Comparison of ENCODE assay signal across 13 cellular contexts in genomic region chr1:203508463-203508862, GRCh38. TPM values are rescaled to one million over a fixed set of nuclear protein-coding genes. Genes with fewer than 3 reads are reported as not detected.
A peak's percentile ranks its signal among the peaks of the same experiment; 100 is the strongest.
DNase-seq lines count a peak whose midpoint lies in the region; ATAC-seq and TF ChIP-seq lines count a peak whose summit lies in the region.
"Had no signal": no experiment of that assay in that cellular context is flagged by ENCODE, and none has a peak within 500 bp of the region (broad histone marks: within the 10 kb centered on the region; RNA-seq: fewer than 3 reads in every experiment).

No MANE protein-coding gene starts in this region.

- peaks cover 16 to 65% (median 39%) of the 10 kb centered on the region in 3 donors for H3K4me1 ChIP-seq in esophagus squamous epithelium
- H3K4me1 ChIP-seq: right lobe of liver had no signal

- no peak for DNase-seq in WTC11 (ENCODE audit: low spot score)
- DNase-seq in esophagus squamous epithelium (lab: John Stamatoyannopoulos, UW): no peak
- no peak for DNase-seq in mesothelial cell of epicardium (ENCODE audit: low spot score in 2 of 2, unreplicated experiment in 2 of 2)
- DNase-seq in substantia nigra (lab: John Stamatoyannopoulos, UW): no peak
- DNase-seq in NCI-H2171 (lab: John Stamatoyannopoulos, UW): no peak
- DNase-seq: central memory CD4-positive, alpha-beta T cell; Kasumi-1; NCI-H2081 treated with DMSO at 0.1 percent for 48 hours; right lobe of liver had no signal

- no peak for TF ChIP-seq CTCF in WTC11 (IDR thresholded peaks at IDR 0.05)
- no peak for TF ChIP-seq CTCF in esophagus squamous epithelium (IDR thresholded peaks at IDR 0.05)
- TF ChIP-seq CTCF in mesothelial cell of epicardium (IDR thresholded peaks at IDR 0.05; ENCODE audit: unreplicated experiment): no peak

- whole genome bisulfite sequencing in esophagus squamous epithelium, 2 donors: 80 to 92% methylated on average over 7 to 9 of the region's 9 CpGs

- H3K36me3 ChIP-seq in esophagus squamous epithelium: no peaks in the 10 kb centered on the region
- H3K36me3 ChIP-seq: right lobe of liver, suprapubic skin had no signal

- H3K9me3 ChIP-seq in esophagus squamous epithelium: no peaks in the 10 kb centered on the region
- H3K9me3 ChIP-seq: right lobe of liver, suprapubic skin had no signal

- ATAC-seq in WTC11 (peak; percentile 6; the same call in 1 of the 2 replicates), HG02678 (IDR thresholded peaks at IDR 0.05; ENCODE audit: unreplicated experiment) (no peak), HG02763 (IDR thresholded peaks at IDR 0.05; ENCODE audit: unreplicated experiment) (no peak)

- H3K4me1 Mint-ChIP-seq in WTC11: peaks cover 54% of the 10 kb centered on the region
- H3K4me1 Mint-ChIP-seq in mesothelial cell of epicardium: peaks cover 66% of the 10 kb centered on the region

- peaks cover 0 to under 1% (median 0%) of the 10 kb centered on the region in 4 donors for H3K27me3 ChIP-seq in esophagus squamous epithelium
- H3K27me3 ChIP-seq: right lobe of liver, suprapubic skin had no signal

- H3K27ac ChIP-seq in esophagus squamous epithelium: peak overlapping the region in 3 of 4 donors; percentile 65 to 75 (median 70)
- peak overlapping the region; percentile 44 for H3K27ac ChIP-seq in substantia nigra (ENCODE audit: low read depth, low read length, poor library complexity, severe bottlenecking)
- H3K27ac ChIP-seq: right lobe of liver had no signal

- POLR2A ChIA-PET in WTC11 (lab: Charles Lee): interaction anchor here (0.6 to 2.1 kb wide), 4 partner anchors 11 to 118 kb away, joined by 3 to 4 read pairs (median 3); partner anchors contain the start of gene ATP2B4

- H3K4me3 Mint-ChIP-seq in WTC11 (no peak overlapping the region; the same call in 1 of the 2 replicates), mesothelial cell of epicardium (no peak overlapping the region)
- H3K4me3 Mint-ChIP-seq: activated T-helper 1 cell treated with anti-CD3 and anti-CD28 coated beads, Interleukin-12 subunit alpha, Interleukin-12 subunit beta, Interleukin-2, Interleukin-4 antibody, amounts not matched to agents 30 ng/mL and 10 ng/mL and 1 ng/mL, durations not matched to agents 14 hours and 24 hours and 36 hours had no signal

- no peaks in the 10 kb centered on the region for H3K9me3 Mint-ChIP-seq in WTC11
- no peaks in the 10 kb centered on the region for H3K9me3 Mint-ChIP-seq in mesothelial cell of epicardium
- H3K9me3 Mint-ChIP-seq: activated T-helper 1 cell treated with anti-CD3 and anti-CD28 coated beads, Interleukin-12 subunit alpha, Interleukin-12 subunit beta, Interleukin-2, Interleukin-4 antibody, amounts not matched to agents 30 ng/mL and 10 ng/mL and 1 ng/mL, durations not matched to agents 14 hours and 24 hours and 36 hours had no signal

- TF ChIP-seq POLR2A in esophagus squamous epithelium (IDR thresholded peaks at IDR 0.05): no peak

- H3K27ac Mint-ChIP-seq in WTC11: no peak overlapping the region
- peak overlapping the region; percentile 90 for H3K27ac Mint-ChIP-seq in mesothelial cell of epicardium
- H3K27ac Mint-ChIP-seq: activated T-helper 1 cell treated with anti-CD3 and anti-CD28 coated beads, Interleukin-12 subunit alpha, Interleukin-12 subunit beta, Interleukin-2, Interleukin-4 antibody, amounts not matched to agents 30 ng/mL and 10 ng/mL and 1 ng/mL, durations not matched to agents 14 hours and 24 hours and 36 hours had no signal

- CTCF ChIA-PET in WTC11 (lab: Charles Lee): interaction anchor here (0.9 to 3.8 kb wide), 15 partner anchors 10 to 241 kb away, joined by 3 to 22 read pairs (median 8); partner anchors contain the start of gene ATP2B4

- intact Hi-C loops in esophagus squamous epithelium (cut with DNase I): loop anchor here (10.0 kb wide), 1 partner anchor 116 kb away; the partner anchor contains the start of gene ATP2B4

- H3K27me3 Mint-ChIP-seq in WTC11 (ENCODE audit: low read depth) (peaks cover 17% of the 10 kb centered on the region), mesothelial cell of epicardium (ENCODE audit: low read depth) (no peaks in the 10 kb centered on the region)

- no peak overlapping the region for H3K4me3 ChIP-seq in esophagus squamous epithelium
- H3K4me3 ChIP-seq: right lobe of liver, suprapubic skin had no signal

- H3K36me3 Mint-ChIP-seq in WTC11 (no peaks in the 10 kb centered on the region), mesothelial cell of epicardium (no peaks in the 10 kb centered on the region)

TF ChIP-seq in WTC11, 78 proteins besides CTCF, POLR2A, EP300 and RAD21 (continues in another document):
- no peak for TF ChIP-seq KAT7 (CRISPR knock-in tag; IDR thresholded peaks at IDR 0.05; ENCODE audit: borderline replicate concordance)
- TF ChIP-seq TEAD4 (CRISPR knock-in tag; IDR thresholded peaks at IDR 0.05): no peak
- no peak for TF ChIP-seq ZNF425 (CRISPR knock-in tag; conservative IDR thresholded peaks at IDR 0.05)
- TF ChIP-seq MLX (CRISPR knock-in tag; IDR thresholded peaks at IDR 0.05): no peak
- no peak for TF ChIP-seq IRF1 (CRISPR knock-in tag; IDR thresholded peaks at IDR 0.05)
- TF ChIP-seq NR2C2 (CRISPR knock-in tag; IDR thresholded peaks at IDR 0.05): no peak
- TF ChIP-seq AFF4 (CRISPR knock-in tag; IDR thresholded peaks at IDR 0.05; ENCODE audit: borderline replicate concordance): no peak

RNA-seq across cellular contexts. Expression of gene OPTC, which starts 14.5 kb away (rescaled TPM):
- 0.55 to 1.2 TPM (median 0.76 TPM) in 3 replicates for total RNA-seq in WTC11 (2021)
- total RNA-seq in esophagus squamous epithelium: not detected
- total RNA-seq in mesothelial cell of epicardium: not detected in 3 replicates
- total RNA-seq: activated T-helper 1 cell treated with anti-CD3 and anti-CD28 coated beads, Interleukin-12 subunit alpha, Interleukin-12 subunit beta, Interleukin-2, Interleukin-4 antibody, amounts not matched to agents 30 ng/mL and 10 ng/mL and 1 ng/mL, durations not matched to agents 14 hours and 24 hours and 36 hours; right lobe of liver; suprapubic skin had no signal

RNA-seq across cellular contexts. Expression of gene PRELP, which starts 32.9 kb away (rescaled TPM):
- total RNA-seq in WTC11 (2021) (0.17 to 0.23 TPM (median 0.18 TPM) in 3 replicates), esophagus squamous epithelium (10 to 100 TPM in 2 of 4 donors, 1 to 10 TPM in 2; 2.2 to 71.0 (median 9.1) TPM), mesothelial cell of epicardium (2.8 to 3.3 TPM (median 3.2 TPM) in 3 replicates)
- total RNA-seq: activated T-helper 1 cell treated with anti-CD3 and anti-CD28 coated beads, Interleukin-12 subunit alpha, Interleukin-12 subunit beta, Interleukin-2, Interleukin-4 antibody, amounts not matched to agents 30 ng/mL and 10 ng/mL and 1 ng/mL, durations not matched to agents 14 hours and 24 hours and 36 hours had no signal
